11 cellular contexts compared by ENCODE assay signal in genomic region chr5:1268056-1268455, GRCh38. TPM values are rescaled to one million over a fixed set of nuclear protein-coding genes. Genes with fewer than 3 reads are reported as not detected.
"Had no signal": no experiment of that assay in that cellular context is flagged by ENCODE, and none has a peak within 500 bp of the region (broad histone marks: within the 10 kb centered on the region; RNA-seq: fewer than 3 reads in every experiment).

No MANE protein-coding gene starts in this region.

- DNase-seq: GM23248, GOT3, H7, HFFc6 had no signal

- H3K4me3 Mint-ChIP-seq: HFFc6, IgD-negative memory B cell had no signal

- H3K4me1 ChIP-seq: HAP-1 had no signal

- H3K27me3 Mint-ChIP-seq: IgD-negative memory B cell had no signal

- H3K27ac ChIP-seq: GM23248, HL-60 had no signal

- H3K4me3 ChIP-seq: GM23248, HAP-1 had no signal

- H3K9me3 ChIP-seq: HAP-1 had no signal

- H3K36me3 Mint-ChIP-seq: IgD-negative memory B cell had no signal

- H3K9me3 Mint-ChIP-seq: IgD-negative memory B cell had no signal

- FAIRE-seq: HepG2 had no signal

- H3K27ac Mint-ChIP-seq: HFFc6 had no signal

- ATAC-seq: HCT116, HepG2 had no signal

RNA-seq across cellular contexts. Expression of gene TERT, which starts 26.8 kb away (rescaled TPM):
- total RNA-seq: GM23248 had no signal
- polyA plus RNA-seq: GM23248, IgD-negative memory B cell had no signal

RNA-seq across cellular contexts. Expression of gene SLC6A18, which starts 42.9 kb away (rescaled TPM):
- total RNA-seq: GM23248, H4, H7, HepG2, HFFc6, HT1080 had no signal
- polyA plus RNA-seq: GM23248, HepG2, IgD-negative memory B cell had no signal
